15 cellular contexts compared by ENCODE assay signal in the genomic region with DNA sequence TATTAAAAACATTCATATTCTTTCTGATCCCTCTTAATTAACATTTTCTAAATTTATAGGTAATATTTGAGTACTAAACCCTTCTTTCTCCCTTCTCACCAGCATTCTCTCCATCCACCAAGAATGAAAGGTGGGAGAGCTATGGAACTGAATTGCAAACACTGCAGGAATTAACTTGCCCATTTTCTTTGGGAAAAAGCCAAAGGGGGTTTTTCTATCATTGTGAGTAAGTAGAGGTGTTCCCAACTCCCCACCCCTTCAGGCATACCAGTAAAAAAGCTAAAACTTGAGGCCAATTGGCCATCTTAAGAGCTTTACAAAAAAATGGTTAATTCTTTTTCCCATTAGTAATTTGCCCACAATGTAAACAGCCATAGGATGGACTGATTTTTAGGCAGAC.
"Had no signal": no experiment of that assay in that cellular context is flagged by ENCODE, and none has a peak within 500 bp of the region (broad histone marks: within the 10 kb centered on the region; RNA-seq: fewer than 3 reads in every experiment).

No MANE protein-coding gene starts in this region.

- H3K27ac ChIP-seq: esophagus muscularis mucosa, pancreas, thoracic aorta, upper lobe of left lung had no signal

- DNase-seq: activated CD4-positive, alpha-beta T cell treated with anti-CD3 and anti-CD28 coated beads, Interleukin-2, amount 10 ng/mL, durations not matched to agents 7 days and 5 days; activated CD8-positive, alpha-beta T cell treated with anti-CD3 and anti-CD28 coated beads, Interleukin-2, amount 10 ng/mL, durations not matched to agents 7 days and 5 days; activated naive CD8-positive, alpha-beta T cell treated with anti-CD3 and anti-CD28 coated beads, Interleukin-2, amount 10 ng/mL, durations not matched to agents 7 days and 5 days; anterior cingulate cortex; cortex of kidney; effector CD4-positive, alpha-beta T cell; mesendoderm; naive thymus-derived CD8-positive, alpha-beta T cell; pancreas; stimulated activated CD4-positive, alpha-beta T cell treated with anti-CD3 and anti-CD28 coated beads, Interleukin-4, amount 100 ng/mL, for 24 hours had no signal

- ATAC-seq: activated CD8-positive, alpha-beta T cell treated with anti-CD3 and anti-CD28 coated beads, Interleukin-2, amount 10 ng/mL, durations not matched to agents 7 days and 5 days; naive thymus-derived CD8-positive, alpha-beta T cell; pancreas; sciatic nerve; stimulated activated memory B cell treated with anti-CD40 and anti-IgM and Interleukin-4, amounts not matched to agents 10 μg/mL and 1 μg/mL and 100 μg/mL, for 72 hours had no signal

- H3K9me3 ChIP-seq: esophagus muscularis mucosa, pancreas, thoracic aorta, upper lobe of left lung had no signal

- H3K27me3 ChIP-seq: esophagus muscularis mucosa, pancreas, upper lobe of left lung had no signal

- H3K27ac Mint-ChIP-seq: activated CD4-positive, alpha-beta T cell treated with anti-CD3 and anti-CD28 coated beads, Interleukin-2, amount 10 ng/mL, durations not matched to agents 7 days and 5 days; activated CD8-positive, alpha-beta T cell treated with anti-CD3 and anti-CD28 coated beads, Interleukin-2, amount 10 ng/mL, durations not matched to agents 7 days and 5 days; activated naive CD8-positive, alpha-beta T cell treated with anti-CD3 and anti-CD28 coated beads, Interleukin-2, amount 10 ng/mL, durations not matched to agents 7 days and 5 days; stimulated activated memory B cell treated with anti-CD40 and anti-IgM and Interleukin-4, amounts not matched to agents 10 μg/mL and 1 μg/mL and 100 μg/mL, for 72 hours had no signal

- H3K4me3 ChIP-seq: esophagus muscularis mucosa, pancreas, thoracic aorta, upper lobe of left lung had no signal

- H3K4me3 Mint-ChIP-seq: activated CD4-positive, alpha-beta T cell treated with anti-CD3 and anti-CD28 coated beads, Interleukin-2, amount 10 ng/mL, durations not matched to agents 7 days and 5 days; activated CD8-positive, alpha-beta T cell treated with anti-CD3 and anti-CD28 coated beads, Interleukin-2, amount 10 ng/mL, durations not matched to agents 7 days and 5 days; activated naive CD8-positive, alpha-beta T cell treated with anti-CD3 and anti-CD28 coated beads, Interleukin-2, amount 10 ng/mL, durations not matched to agents 7 days and 5 days; stimulated activated memory B cell treated with anti-CD40 and anti-IgM and Interleukin-4, amounts not matched to agents 10 μg/mL and 1 μg/mL and 100 μg/mL, for 72 hours had no signal

- H3K27me3 Mint-ChIP-seq: activated CD4-positive, alpha-beta T cell treated with anti-CD3 and anti-CD28 coated beads, Interleukin-2, amount 10 ng/mL, durations not matched to agents 7 days and 5 days; activated naive CD8-positive, alpha-beta T cell treated with anti-CD3 and anti-CD28 coated beads, Interleukin-2, amount 10 ng/mL, durations not matched to agents 7 days and 5 days; naive thymus-derived CD8-positive, alpha-beta T cell; stimulated activated memory B cell treated with anti-CD40 and anti-IgM and Interleukin-4, amounts not matched to agents 10 μg/mL and 1 μg/mL and 100 μg/mL, for 72 hours had no signal

- H3K36me3 ChIP-seq: esophagus muscularis mucosa, pancreas, thoracic aorta, upper lobe of left lung had no signal

- H3K9me3 Mint-ChIP-seq: activated CD4-positive, alpha-beta T cell treated with anti-CD3 and anti-CD28 coated beads, Interleukin-2, amount 10 ng/mL, durations not matched to agents 7 days and 5 days; activated naive CD8-positive, alpha-beta T cell treated with anti-CD3 and anti-CD28 coated beads, Interleukin-2, amount 10 ng/mL, durations not matched to agents 7 days and 5 days; naive thymus-derived CD8-positive, alpha-beta T cell; stimulated activated memory B cell treated with anti-CD40 and anti-IgM and Interleukin-4, amounts not matched to agents 10 μg/mL and 1 μg/mL and 100 μg/mL, for 72 hours had no signal
